Comparison of ENCODE assay signal across 24 cellular contexts in the genomic region with DNA sequence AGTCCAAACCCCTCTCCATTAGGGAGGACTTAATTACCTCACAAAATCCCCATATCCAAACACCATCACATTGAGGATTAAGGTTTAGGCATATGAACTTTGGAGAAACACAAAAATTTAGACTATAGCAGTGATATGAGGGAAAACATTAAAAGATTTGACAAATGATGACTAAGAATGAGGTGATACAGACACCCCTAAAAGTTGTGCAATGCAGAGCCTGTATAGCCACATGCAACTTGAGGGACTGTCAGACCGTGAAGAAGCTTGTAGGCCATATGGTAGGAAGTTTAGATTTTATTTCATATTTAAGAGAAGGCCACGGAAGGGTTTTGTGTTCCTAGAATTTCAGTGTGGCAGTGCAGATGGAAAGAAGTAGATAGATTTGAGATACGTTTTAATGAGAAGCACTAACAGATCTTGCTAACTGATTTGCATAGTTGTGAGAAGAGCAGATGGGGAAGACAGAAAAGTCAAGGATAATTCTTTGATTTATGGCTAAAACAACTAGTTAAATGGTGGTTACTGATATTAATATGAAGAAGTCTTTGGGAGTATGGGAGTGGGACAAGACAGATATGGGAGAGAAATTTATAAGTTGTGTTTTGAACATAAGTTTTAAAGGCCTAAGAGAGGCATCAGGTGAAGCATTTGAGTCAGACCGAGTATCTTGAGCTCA.
"Had no signal": no experiment of that assay in that cellular context is flagged by ENCODE, and none has a peak within 500 bp of the region (broad histone marks: within the 10 kb centered on the region; RNA-seq: fewer than 3 reads in every experiment).

No MANE protein-coding gene starts in this region.

- DNase-seq: IMR-90, Kasumi-1, MM.1S, NCI-H1048, NCI-H1105, NCI-H1417, NCI-H1436 treated with DMSO at 0.1 percent for 48 hours, NCI-H1694, NCI-H187 treated with DMSO at 0.1 percent for 48 hours, NCI-H2029 treated with DMSO at 0.1 percent for 48 hours, NCI-H2171 treated with DMSO at 0.1 percent for 48 hours, NCI-H345, NCI-H446 treated with DMSO at 0.1 percent for 48 hours, NCI-H510A treated with DMSO at 0.1 percent for 48 hours, NCI-H69, NCI-H774, SHP77 treated with DMSO at 0.1 percent for 48 hours, SJCRH30, T-helper 1 cell, T-helper 17 cell had no signal

- H3K4me3 Mint-ChIP-seq: T-helper 17 cell had no signal

- H3K27ac ChIP-seq: KMS-11, SJCRH30 had no signal

- H3K27ac Mint-ChIP-seq: T-helper 17 cell had no signal

- H3K27me3 ChIP-seq: SJCRH30 had no signal

- H3K9me3 ChIP-seq: SJCRH30 had no signal

- ATAC-seq: Panc1, Right ventricle myocardium inferior, SK-N-SH treated with all-trans-retinoic acid at 6 μM for 48 hours, T-helper 17 cell had no signal
